In genomic region chr15:71189723-71190122, GRCh38 we compare ENCODE assay signal across 20 cellular contexts.
"Had no signal": no experiment of that assay in that cellular context is flagged by ENCODE, and none has a peak within 500 bp of the region (broad histone marks: within the 10 kb centered on the region; RNA-seq: fewer than 3 reads in every experiment).

No MANE protein-coding gene starts in this region.

- H3K27me3 ChIP-seq: neural progenitor cell, ovary, suprapubic skin, upper lobe of left lung had no signal

- H3K27ac ChIP-seq: neural progenitor cell, ovary, psoas muscle, SK-N-MC, skin epidermis, suprapubic skin, upper lobe of left lung had no signal

- DNase-seq: activated B cell treated with CpG ODN at 0.5 μM for 24 hours; activated CD4-positive, alpha-beta T cell treated with anti-CD3 and anti-CD28 coated beads for 48 hours; activated CD8-positive, alpha-beta T cell treated with anti-CD3 and anti-CD28 coated beads, Interleukin-2, amount 10 ng/mL, durations not matched to agents 7 days and 5 days; activated naive CD4-positive, alpha-beta T cell treated with anti-CD3 and anti-CD28 coated beads for 36 hours; activated T-cell treated with anti-CD3 and anti-CD28 coated beads, Interleukin-2, amount 50 U/mL, for 24 hours; immature natural killer cell; left cardiac atrium; mesendoderm; naive thymus-derived CD4-positive, alpha-beta T cell; ovary; psoas muscle; right cardiac atrium; stimulated activated CD4-positive, alpha-beta T cell treated with anti-CD3 and anti-CD28 coated beads, Interleukin-15, amount 100 ng/mL, for 24 hours; stimulated activated CD4-positive, alpha-beta T cell treated with anti-CD3 and anti-CD28 coated beads, Interleukin-4, amount 100 ng/mL, for 1 hour; stimulated activated naive CD8-positive, alpha-beta T cell treated with anti-CD3 and anti-CD28 coated beads, Interleukin-15, amount 100 ng/mL, for 72 hours; upper lobe of left lung had no signal

- H3K4me3 ChIP-seq: neural progenitor cell, ovary, psoas muscle, SK-N-MC, skin epidermis, suprapubic skin, upper lobe of left lung had no signal
